8 cellular contexts compared by ENCODE assay signal in the genomic region with DNA sequence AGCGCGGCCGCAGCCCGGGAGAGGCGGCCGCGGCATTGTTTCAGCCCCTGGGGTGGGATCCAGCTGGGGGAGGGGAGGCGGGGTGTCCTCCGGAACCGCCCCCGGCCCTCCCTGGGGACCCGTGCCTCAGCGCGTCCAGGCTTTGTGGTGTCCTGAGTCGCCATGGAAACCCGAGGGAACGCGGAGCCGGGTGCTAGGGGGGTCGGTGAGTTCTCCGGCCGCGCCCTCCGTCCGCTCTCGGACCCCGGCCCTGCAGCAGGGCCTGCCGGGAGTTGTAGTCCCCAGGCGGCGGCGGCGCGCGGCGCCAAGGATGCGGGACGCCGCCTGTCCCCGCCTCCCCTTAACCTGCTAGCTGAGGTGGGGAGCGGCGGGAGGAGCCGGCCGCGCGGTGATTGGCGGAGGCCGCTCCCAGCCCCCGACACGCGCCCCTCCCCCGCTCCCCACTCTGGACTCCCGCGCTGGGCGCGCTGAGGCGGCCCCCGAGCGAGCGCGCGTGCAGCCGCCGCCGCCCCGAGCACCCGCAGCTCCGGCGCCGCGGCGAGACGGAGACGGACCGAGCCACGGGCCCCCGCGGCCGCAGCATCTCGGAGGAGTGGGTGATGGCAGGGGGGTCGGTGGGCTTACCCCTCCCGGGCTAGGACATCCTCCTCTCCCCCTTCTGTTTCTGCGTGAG. TPM values are rescaled to one million over a fixed set of nuclear protein-coding genes. Genes with fewer than 3 reads are reported as not detected.
DNase-seq lines count a peak whose midpoint lies in the region; FAIRE-seq and TF ChIP-seq lines count a peak whose summit lies in the region.

A gene with protein sequence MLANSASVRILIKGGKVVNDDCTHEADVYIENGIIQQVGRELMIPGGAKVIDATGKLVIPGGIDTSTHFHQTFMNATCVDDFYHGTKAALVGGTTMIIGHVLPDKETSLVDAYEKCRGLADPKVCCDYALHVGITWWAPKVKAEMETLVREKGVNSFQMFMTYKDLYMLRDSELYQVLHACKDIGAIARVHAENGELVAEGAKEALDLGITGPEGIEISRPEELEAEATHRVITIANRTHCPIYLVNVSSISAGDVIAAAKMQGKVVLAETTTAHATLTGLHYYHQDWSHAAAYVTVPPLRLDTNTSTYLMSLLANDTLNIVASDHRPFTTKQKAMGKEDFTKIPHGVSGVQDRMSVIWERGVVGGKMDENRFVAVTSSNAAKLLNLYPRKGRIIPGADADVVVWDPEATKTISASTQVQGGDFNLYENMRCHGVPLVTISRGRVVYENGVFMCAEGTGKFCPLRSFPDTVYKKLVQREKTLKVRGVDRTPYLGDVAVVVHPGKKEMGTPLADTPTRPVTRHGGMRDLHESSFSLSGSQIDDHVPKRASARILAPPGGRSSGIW (plus strand): TSS at position 470 of the 673 bp plus-strand sequence. CDS start 50,368 bp downstream, outside the sequence.

- no peaks in the 10 kb centered on the region for H3K36me3 ChIP-seq in iPS-20b (ENCODE audit: insufficient read depth, low read depth, low read length)
- H3K36me3 ChIP-seq in thyroid gland: no peaks in the 10 kb centered on the region

- H3K4me1 ChIP-seq in iPS-20b (ENCODE audit: insufficient read depth, low read length) (no peaks in the 10 kb centered on the region), thyroid gland (peaks cover 29 to 38% of the 10 kb centered on the region in 2 donors)

- TF ChIP-seq CTCF in thyroid gland (IDR thresholded peaks at IDR 0.05): no peak

- FAIRE-seq in GM12891 (lab: Jason Lieb, UNC): no peak

- H3K27me3 ChIP-seq in iPS-20b (ENCODE audit: insufficient read depth, low read length): peaks cover 78% of the 10 kb centered on the region
- peaks cover 59% of the 10 kb centered on the region for H3K27me3 ChIP-seq in thyroid gland

- TF ChIP-seq POLR2A in GM12891 (IDR thresholded peaks at IDR 0.05; ENCODE audit: low read depth, low read length) (no peak), thyroid gland (IDR thresholded peaks at IDR 0.05) (no peak)

- no peaks in the 10 kb centered on the region for H3K9me3 Mint-ChIP-seq in activated T-helper 1 cell treated with anti-CD3 and anti-CD28 coated beads, Interleukin-12 subunit alpha, Interleukin-12 subunit beta, Interleukin-2, Interleukin-4 antibody, amounts not matched to agents 30 ng/mL and 10 ng/mL and 1 ng/mL, durations not matched to agents 14 hours and 24 hours and 36 hours
- no peaks in the 10 kb centered on the region for H3K9me3 Mint-ChIP-seq in stimulated activated naive CD8-positive, alpha-beta T cell treated with anti-CD3 and anti-CD28 coated beads, Interleukin-15, Interleukin-2, amounts not matched to agents 100 ng/mL and 50 ng/mL, for 24 hours

- H3K4me3 ChIP-seq in iPS-20b (ENCODE audit: low read length): peak within 1 kb of the TSS; percentile 74
- peak within 1 kb of the TSS in 1 of 3 donors; percentile 10 for H3K4me3 ChIP-seq in thyroid gland (replicated peaks in 1 of 3)

- peaks cover 59% of the 10 kb centered on the region for H3K27me3 Mint-ChIP-seq in activated T-helper 1 cell treated with anti-CD3 and anti-CD28 coated beads, Interleukin-12 subunit alpha, Interleukin-12 subunit beta, Interleukin-2, Interleukin-4 antibody, amounts not matched to agents 30 ng/mL and 10 ng/mL and 1 ng/mL, durations not matched to agents 14 hours and 24 hours and 36 hours (ENCODE audit: insufficient read depth)
- H3K27me3 Mint-ChIP-seq in stimulated activated naive CD8-positive, alpha-beta T cell treated with anti-CD3 and anti-CD28 coated beads, Interleukin-15, Interleukin-2, amounts not matched to agents 100 ng/mL and 50 ng/mL, for 24 hours: peaks cover 59% of the 10 kb centered on the region

- DNase-seq in GM12891 (ENCODE audit: insufficient read length, low spot score): peak; percentile 28
- peak; percentile 24 for DNase-seq in NCI-H2081 treated with DMSO at 0.1 percent for 48 hours (lab: John Stamatoyannopoulos, UW)
- DNase-seq in activated T-helper 1 cell treated with anti-CD3 and anti-CD28 coated beads, Interleukin-12 subunit alpha, Interleukin-12 subunit beta, Interleukin-2, Interleukin-4 antibody, amounts not matched to agents 30 ng/mL and 10 ng/mL and 1 ng/mL, durations not matched to agents 14 hours and 24 hours and 36 hours (ENCODE audit: low spot score): no peak
- DNase-seq in central memory CD4-positive, alpha-beta T cell: no peak
- DNase-seq in effector CD8-positive, alpha-beta T cell (lab: John Stamatoyannopoulos, UW): no peak
- no peak for DNase-seq in thyroid gland

- intact Hi-C loops in activated T-helper 1 cell treated with anti-CD3 and anti-CD28 coated beads, Interleukin-12 subunit alpha, Interleukin-12 subunit beta, Interleukin-2, Interleukin-4 antibody, amounts not matched to agents 30 ng/mL and 10 ng/mL and 1 ng/mL, durations not matched to agents 14 hours and 24 hours and 36 hours (cut with micrococcal nuclease): loop anchor here (1.0 to 2.0 kb wide), 2 partner anchors 185 to 417 kb away; a partner anchor contains a TSS
- intact Hi-C loops in thyroid gland (cut with DNase I): loop anchor here (5.0 kb wide), 1 partner anchor 95 kb away; no protein-coding TSS in a partner anchor

- H3K9me3 ChIP-seq in iPS-20b (ENCODE audit: insufficient read depth, low read depth, low read length) (no peaks in the 10 kb centered on the region), thyroid gland (no peaks in the 10 kb centered on the region)

- peak within 1 kb of the TSS; percentile 67 for H3K9ac ChIP-seq in iPS-20b (ENCODE audit: low read depth, low read length)

- H3K27ac Mint-ChIP-seq in activated T-helper 1 cell treated with anti-CD3 and anti-CD28 coated beads, Interleukin-12 subunit alpha, Interleukin-12 subunit beta, Interleukin-2, Interleukin-4 antibody, amounts not matched to agents 30 ng/mL and 10 ng/mL and 1 ng/mL, durations not matched to agents 14 hours and 24 hours and 36 hours: no peak within 1 kb of the TSS
- no peak within 1 kb of the TSS for H3K27ac Mint-ChIP-seq in stimulated activated naive CD8-positive, alpha-beta T cell treated with anti-CD3 and anti-CD28 coated beads, Interleukin-15, Interleukin-2, amounts not matched to agents 100 ng/mL and 50 ng/mL, for 24 hours

- H3K4me1 Mint-ChIP-seq in activated T-helper 1 cell treated with anti-CD3 and anti-CD28 coated beads, Interleukin-12 subunit alpha, Interleukin-12 subunit beta, Interleukin-2, Interleukin-4 antibody, amounts not matched to agents 30 ng/mL and 10 ng/mL and 1 ng/mL, durations not matched to agents 14 hours and 24 hours and 36 hours (ENCODE audit: low read depth): no peaks in the 10 kb centered on the region
- H3K4me1 Mint-ChIP-seq in stimulated activated naive CD8-positive, alpha-beta T cell treated with anti-CD3 and anti-CD28 coated beads, Interleukin-15, Interleukin-2, amounts not matched to agents 100 ng/mL and 50 ng/mL, for 24 hours (ENCODE audit: low read depth): peaks cover 9% of the 10 kb centered on the region

- no peak within 1 kb of the TSS for H3K27ac ChIP-seq in iPS-20b (ENCODE audit: low read length)
- H3K27ac ChIP-seq in thyroid gland: no peak within 1 kb of the TSS

- H3K4me3 Mint-ChIP-seq in activated T-helper 1 cell treated with anti-CD3 and anti-CD28 coated beads, Interleukin-12 subunit alpha, Interleukin-12 subunit beta, Interleukin-2, Interleukin-4 antibody, amounts not matched to agents 30 ng/mL and 10 ng/mL and 1 ng/mL, durations not matched to agents 14 hours and 24 hours and 36 hours: peak within 1 kb of the TSS; percentile 53
- peak within 1 kb of the TSS; percentile 65 for H3K4me3 Mint-ChIP-seq in stimulated activated naive CD8-positive, alpha-beta T cell treated with anti-CD3 and anti-CD28 coated beads, Interleukin-15, Interleukin-2, amounts not matched to agents 100 ng/mL and 50 ng/mL, for 24 hours

- no peaks in the 10 kb centered on the region for H3K36me3 Mint-ChIP-seq in activated T-helper 1 cell treated with anti-CD3 and anti-CD28 coated beads, Interleukin-12 subunit alpha, Interleukin-12 subunit beta, Interleukin-2, Interleukin-4 antibody, amounts not matched to agents 30 ng/mL and 10 ng/mL and 1 ng/mL, durations not matched to agents 14 hours and 24 hours and 36 hours (ENCODE audit: low read depth)
- no peaks in the 10 kb centered on the region for H3K36me3 Mint-ChIP-seq in stimulated activated naive CD8-positive, alpha-beta T cell treated with anti-CD3 and anti-CD28 coated beads, Interleukin-15, Interleukin-2, amounts not matched to agents 100 ng/mL and 50 ng/mL, for 24 hours (ENCODE audit: low read depth)

- WGBS in thyroid gland, 2 donors: 1% methylated on average over 43 of the region's 82 CpGs; no CpG with 5 or more reads in 1 of the 2 donors

TF ChIP-seq in GM12891, 5 proteins besides CTCF, POLR2A, EP300 and RAD21:
- TF ChIP-seq SPI1 (IDR thresholded peaks at IDR 0.05; ENCODE audit: low read depth, low read length) (no peak), TAF1 (IDR thresholded peaks at IDR 0.05; ENCODE audit: low read depth, low read length) (no peak), POU2F2 (IDR thresholded peaks at IDR 0.05; ENCODE audit: low read depth, low read length) (no peak), PAX5 (IDR thresholded peaks at IDR 0.05; ENCODE audit: insufficient read depth, low read length, severe bottlenecking) (no peak), POLR2AphosphoS5 (IDR thresholded peaks at IDR 0.05; ENCODE audit: low read depth, low read length) (no peak)

RNA-seq across cellular contexts. Expression of the gene that starts here (rescaled TPM):
- not detected for polyA plus RNA-seq in GM12891 (2012; ENCODE audit: low read depth, missing spikeins)
- total RNA-seq in activated T-helper 1 cell treated with anti-CD3 and anti-CD28 coated beads, Interleukin-12 subunit alpha, Interleukin-12 subunit beta, Interleukin-2, Interleukin-4 antibody, amounts not matched to agents 30 ng/mL and 10 ng/mL and 1 ng/mL, durations not matched to agents 14 hours and 24 hours and 36 hours: 0.23 TPM in 1 of 2 replicates, not detected in the other
- not detected for total RNA-seq in thyroid gland

Comparison
In these comparisons a context has a peak if more than half of its experiments do, and no peak if none do; other contexts are left out.
1. DNase-seq: peak in GM12891 (single experiment) and NCI-H2081 treated with DMSO at 0.1 percent for 48 hours (single experiment); none in activated T-helper 1 cell treated with anti-CD3 and anti-CD28 coated beads, Interleukin-12 subunit alpha, Interleukin-12 subunit beta, Interleukin-2, Interleukin-4 antibody, amounts not matched to agents 30 ng/mL and 10 ng/mL and 1 ng/mL, durations not matched to agents 14 hours and 24 hours and 36 hours (single experiment), central memory CD4-positive, alpha-beta T cell (single experiment), effector CD8-positive, alpha-beta T cell (single experiment) and thyroid gland (0 of 2).